Comparison of ENCODE assay signal across 9 cellular contexts in the genomic region with DNA sequence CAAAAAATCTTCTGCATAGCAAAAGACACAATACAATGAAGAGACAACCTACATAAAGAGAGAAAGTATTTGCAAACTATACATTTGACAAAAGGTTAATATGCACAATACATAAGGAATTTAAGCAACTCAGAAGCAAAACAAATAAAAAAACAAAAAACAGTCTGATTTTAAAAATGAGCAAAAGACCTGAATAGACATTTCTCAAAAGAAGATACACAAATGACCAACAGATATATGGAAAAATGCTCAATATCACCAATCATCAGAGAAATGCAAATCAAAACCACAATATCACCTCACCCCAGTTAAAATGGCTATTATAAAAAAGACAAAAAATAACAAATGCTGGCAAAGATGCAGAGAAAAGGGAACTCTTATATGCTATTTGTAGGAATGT. TPM values are rescaled to one million over a fixed set of nuclear protein-coding genes. Genes with fewer than 3 reads are reported as not detected.
"Had no signal": no experiment of that assay in that cellular context is flagged by ENCODE, and none has a peak within 500 bp of the region (broad histone marks: within the 10 kb centered on the region; RNA-seq: fewer than 3 reads in every experiment).

No MANE protein-coding gene starts in this region.

- H3K9ac ChIP-seq: KMS-11 had no signal

- ATAC-seq: HepG2 had no signal

- FAIRE-seq: HepG2, HTR-8/SVneo had no signal

- H3K27ac ChIP-seq: HL-60, KMS-11 had no signal

- H3K4me2 ChIP-seq: KMS-11 had no signal

- DNase-seq: IMR-90, KBM-7, KG1 had no signal

RNA-seq across cellular contexts. Expression of a gene that starts 32.7 kb away (rescaled TPM):
- total RNA-seq: HepG2, HT-29, HT1080, IMR-90 had no signal
- polyA plus RNA-seq: HepG2, IMR-90 had no signal

RNA-seq across cellular contexts. Expression of a gene that starts 38.2 kb away (rescaled TPM):
- polyA plus RNA-seq: IMR-90 had no signal
